Comparison of ENCODE assay signal across 8 cellular contexts in genomic region chr1:46303872-46304326, GRCh38. TPM values are rescaled to one million over a fixed set of nuclear protein-coding genes. Genes with fewer than 3 reads are reported as not detected.
A peak's percentile ranks its signal among the peaks of the same experiment; 100 is the strongest.
DNase-seq lines count a peak whose midpoint lies in the region; ATAC-seq and TF ChIP-seq lines count a peak whose summit lies in the region.

No MANE protein-coding gene starts in this region.

- no peak for TF ChIP-seq RAD21 in liver (IDR thresholded peaks at IDR 0.05)

- peak overlapping the region; percentile 94 for H3K27ac Mint-ChIP-seq in activated naive CD4-positive, alpha-beta T cell treated with anti-CD3 and anti-CD28 coated beads for 36 hours
- peak overlapping the region; percentile 99 for H3K27ac Mint-ChIP-seq in type B pancreatic cell

- H3K27ac ChIP-seq in ascending aorta (peak overlapping the region; percentile 98 to 99), liver (ENCODE audit: low read depth in 1 of 2, low read length in 2 of 2) (peak overlapping the region; percentile 95 to 96)

- no peaks in the 10 kb centered on the region for H3K27me3 Mint-ChIP-seq in activated naive CD4-positive, alpha-beta T cell treated with anti-CD3 and anti-CD28 coated beads for 36 hours (ENCODE audit: low read depth)
- H3K27me3 Mint-ChIP-seq in type B pancreatic cell: no peaks in the 10 kb centered on the region

- H3K4me3 Mint-ChIP-seq in activated naive CD4-positive, alpha-beta T cell treated with anti-CD3 and anti-CD28 coated beads for 36 hours: peak overlapping the region; percentile 98
- peak overlapping the region; percentile 96 for H3K4me3 Mint-ChIP-seq in type B pancreatic cell

- H3K4me1 ChIP-seq in ascending aorta (peaks cover 15 to 32% of the 10 kb centered on the region in 2 donors), liver (ENCODE audit: control insufficient read depth in 4 of 4, insufficient read depth in 4 of 4, low read length in 3 of 4) (peaks cover 6 to 28% (median 20%) of the 10 kb centered on the region in 4 donors)

- no peak for TF ChIP-seq CTCF in ascending aorta (IDR thresholded peaks at IDR 0.05)
- TF ChIP-seq CTCF in liver (IDR thresholded peaks at IDR 0.05; ENCODE audit: low read depth, low read length, missing input control): no peak
- no peak for TF ChIP-seq CTCF in type B pancreatic cell (conservative IDR thresholded peaks at IDR 0.05)
- no peak for TF ChIP-seq CTCF in GM13976 (IDR thresholded peaks at IDR 0.05; ENCODE audit: borderline replicate concordance, control extremely low read depth, extremely low read depth, insufficient read depth, missing control alignments)

- H3K27me3 ChIP-seq in ascending aorta (no peaks in the 10 kb centered on the region), liver (ENCODE audit: control insufficient read depth in 4 of 4, insufficient read depth in 4 of 4, low read length in 3 of 4) (no peaks in the 10 kb centered on the region)

- peaks cover 25% of the 10 kb centered on the region for H3K36me3 Mint-ChIP-seq in activated naive CD4-positive, alpha-beta T cell treated with anti-CD3 and anti-CD28 coated beads for 36 hours (ENCODE audit: low read depth)
- H3K36me3 Mint-ChIP-seq in type B pancreatic cell: peaks cover 17% of the 10 kb centered on the region

- H3K4me1 Mint-ChIP-seq in activated naive CD4-positive, alpha-beta T cell treated with anti-CD3 and anti-CD28 coated beads for 36 hours (ENCODE audit: low read depth): peaks cover 46% of the 10 kb centered on the region
- peaks cover 26% of the 10 kb centered on the region for H3K4me1 Mint-ChIP-seq in type B pancreatic cell (ENCODE audit: unreplicated experiment)

- in situ Hi-C loops in GM13976 (cut with MboI; ENCODE audit: low sequenced_read_pairs, unreplicated experiment): loop anchor here (5.0 kb wide), 1 partner anchor 43 kb away; no protein-coding TSS in a partner anchor

- H3K9me3 ChIP-seq in ascending aorta (no peaks in the 10 kb centered on the region), liver (ENCODE audit: control insufficient read depth in 4 of 4, low read length in 3 of 4) (no peaks in the 10 kb centered on the region)

- DNase-seq in activated naive CD4-positive, alpha-beta T cell treated with anti-CD3 and anti-CD28 coated beads for 36 hours: no peak
- no peak for DNase-seq in activated naive CD4-positive, alpha-beta T cell treated with Interleukin-2 at 50 U/mL for 16 hours
- DNase-seq in ascending aorta (ENCODE audit: low spot score in 2 of 2): no peak
- no peak for DNase-seq in type B pancreatic cell (ENCODE audit: extremely low spot score, unreplicated experiment)
- DNase-seq in GM13976 (ENCODE audit: low spot score): no peak
- DNase-seq in NCI-H748 (lab: John Stamatoyannopoulos, UW; ENCODE audit: unreplicated experiment): no peak

- peak overlapping the region; percentile 81 to 84 for H3K4me3 ChIP-seq in ascending aorta
- H3K4me3 ChIP-seq in liver (ENCODE audit: low read depth in 1 of 3, low read length in 3 of 3): peak overlapping the region; percentile 87 to 97 (median 95)

- whole genome bisulfite sequencing in liver: under 1% methylated on average over 14 of the region's 14 CpGs

- H3K36me3 ChIP-seq in ascending aorta (no peaks in the 10 kb centered on the region), liver (ENCODE audit: control insufficient read depth in 4 of 4, insufficient read depth in 3 of 4, low read depth in 1 of 4, low read length in 3 of 4) (peaks cover 0 to 3% (median 0%) of the 10 kb centered on the region in 4 donors)

- peak overlapping the region; percentile 29 to 91 for H3K9ac ChIP-seq in liver (ENCODE audit: low read depth in 1 of 2, low read length in 2 of 2)

- no peak for ATAC-seq in HG02840 (IDR thresholded peaks at IDR 0.05; ENCODE audit: low FRiP score, unreplicated experiment)

- H3K9me3 Mint-ChIP-seq in activated naive CD4-positive, alpha-beta T cell treated with anti-CD3 and anti-CD28 coated beads for 36 hours: no peaks in the 10 kb centered on the region
- H3K9me3 Mint-ChIP-seq in type B pancreatic cell: no peaks in the 10 kb centered on the region

- intact Hi-C loops in activated naive CD4-positive, alpha-beta T cell treated with anti-CD3 and anti-CD28 coated beads for 36 hours (cut with micrococcal nuclease): loop anchor here (1.0 kb wide), 3 partner anchors 36 to 617 kb away; partner anchors contain the start of gene NSUN4
- intact Hi-C loops in ascending aorta (cut with DNase I): loop anchor here (1.0 to 10.0 kb wide), 8 partner anchors 36 to 617 kb away; partner anchors contain the start of genes ATPAF1, GPBP1L1, LURAP1 and MOB3C

- CTCF ChIA-PET in activated naive CD4-positive, alpha-beta T cell treated with anti-CD3 and anti-CD28 coated beads for 36 hours (lab: Charles Lee): interaction anchor here (0.6 to 1.7 kb wide), 7 partner anchors 15 to 57 kb away, joined by 3 to 6 read pairs (median 4); partner anchors contain the start of gene RAD54L

TF ChIP-seq in liver, 16 proteins besides CTCF, POLR2A, EP300 and RAD21:
- TF ChIP-seq NR2F2 (IDR thresholded peaks at IDR 0.05) (no peak), HNF4G (IDR thresholded peaks at IDR 0.05) (no peak), SP1 (IDR thresholded peaks at IDR 0.05) (no peak), MAX (IDR thresholded peaks at IDR 0.05) (no peak), FOXA2 (IDR thresholded peaks at IDR 0.05) (no peak), RXRA (IDR thresholded peaks at IDR 0.05) (no peak), YY1 (IDR thresholded peaks at IDR 0.05) (no peak), JUND (IDR thresholded peaks at IDR 0.05) (no peak), FOXA1 (IDR thresholded peaks at IDR 0.05) (no peak), REST (IDR thresholded peaks at IDR 0.05) (no peak)

RNA-seq across cellular contexts. Expression of gene UQCRH, which starts 0.4 kb away (rescaled TPM):
- 100 to 1,000 TPM; 403 to 409 TPM for total RNA-seq in activated naive CD4-positive, alpha-beta T cell treated with anti-CD3 and anti-CD28 coated beads for 36 hours
- total RNA-seq in ascending aorta (120 TPM), liver (100 to 1,000 TPM; 183 to 220 TPM), type B pancreatic cell (ENCODE audit: low replicate concordance) (335 and 403 TPM in 2 replicates)
- polyA plus RNA-seq in liver: 100 to 1,000 TPM; 158 to 220 TPM

RNA-seq across cellular contexts. Expression of gene LRRC41, which starts 0.5 kb away (rescaled TPM):
- total RNA-seq in activated naive CD4-positive, alpha-beta T cell treated with anti-CD3 and anti-CD28 coated beads for 36 hours: 10 to 100 TPM; 28.0 to 29.8 TPM
- total RNA-seq in ascending aorta (102 TPM), liver (10 to 100 TPM; 30.5 to 58.4 TPM), type B pancreatic cell (ENCODE audit: low replicate concordance) (85.6 and 89.9 TPM in 2 replicates)
- polyA plus RNA-seq in liver: 10 to 100 TPM; 22.0 to 25.0 TPM

RNA-seq across cellular contexts. Expression of gene NSUN4, which starts 36.7 kb away (rescaled TPM):
- total RNA-seq in activated naive CD4-positive, alpha-beta T cell treated with anti-CD3 and anti-CD28 coated beads for 36 hours: 10 to 100 TPM; 33.6 to 37.8 TPM
- 6.1 TPM for total RNA-seq in ascending aorta
- 10 to 100 TPM; 12.2 to 17.2 TPM for total RNA-seq in liver
- polyA plus RNA-seq in liver: 10 to 100 TPM in 1 of 2 donors, 1 to 10 TPM in 1; 7.0 to 11.7 TPM
- total RNA-seq in type B pancreatic cell (ENCODE audit: low replicate concordance): 22.4 and 26.6 TPM in 2 replicates

RNA-seq across cellular contexts. Expression of gene RAD54L, which starts 56.3 kb away (rescaled TPM):
- 10 to 100 TPM; 83.9 to 88.0 TPM for total RNA-seq in activated naive CD4-positive, alpha-beta T cell treated with anti-CD3 and anti-CD28 coated beads for 36 hours
- total RNA-seq in ascending aorta: not detected
- total RNA-seq in liver: 1 to 10 TPM in 1 of 2 donors, under 1 TPM in 1; 0.08 to 8.8 TPM
- polyA plus RNA-seq in liver: under 1 TPM; 0.35 to 0.68 TPM
- total RNA-seq in type B pancreatic cell (ENCODE audit: low replicate concordance): 9.6 and 22.9 TPM in 2 replicates
